22 cellular contexts compared by ENCODE assay signal in genomic region chr5:139695183-139695573, GRCh38.
"Had no signal": no experiment of that assay in that cellular context is flagged by ENCODE, and none has a peak within 500 bp of the region (broad histone marks: within the 10 kb centered on the region; RNA-seq: fewer than 3 reads in every experiment).

No MANE protein-coding gene starts in this region.

- H3K4me3 Mint-ChIP-seq: activated T-cell treated with anti-CD3 and anti-CD28 coated beads, Interleukin-2, amount 50 U/mL, for 24 hours; stimulated activated memory B cell treated with anti-CD40 and anti-IgM and Interleukin-4, amounts not matched to agents 10 μg/mL and 1 μg/mL and 100 μg/mL, for 72 hours; stimulated activated naive CD8-positive, alpha-beta T cell treated with anti-CD3 and anti-CD28 coated beads, Interleukin-15, amount 100 ng/mL, for 72 hours; T-helper 2 cell treated with Interferon-gamma antibody and Interleukin-4, amounts not matched to agents 5 μg/mL and 100 μg/mL, for 36 hours had no signal

- H3K36me3 Mint-ChIP-seq: stimulated activated memory B cell treated with anti-CD40 and anti-IgM and Interleukin-4, amounts not matched to agents 10 μg/mL and 1 μg/mL and 100 μg/mL, for 72 hours had no signal

- H3K27ac Mint-ChIP-seq: activated T-cell treated with anti-CD3 and anti-CD28 coated beads, Interleukin-2, amount 50 U/mL, for 24 hours; naive thymus-derived CD4-positive, alpha-beta T cell; T-helper 2 cell treated with Interferon-gamma antibody and Interleukin-4, amounts not matched to agents 5 μg/mL and 100 μg/mL, for 36 hours had no signal

- DNase-seq: activated CD4-positive, alpha-beta T cell treated with anti-CD3 and anti-CD28 coated beads for 48 hours; activated CD4-positive, alpha-beta T cell treated with anti-CD3 and anti-CD28 coated beads, Interleukin-2, amount 50 U/mL, for 48 hours; activated CD8-positive, alpha-beta memory T cell treated with anti-CD3 and anti-CD28 coated beads for 24 hours; activated gamma-delta T cell treated with Interleukin-2 at 50 U/mL for 16 hours; activated naive CD4-positive, alpha-beta T cell treated with anti-CD3 and anti-CD28 coated beads, Interleukin-2, amount 50 U/mL, for 16 hours; activated T-cell treated with anti-CD3 and anti-CD28 coated beads, Interleukin-2, amount 50 U/mL, for 24 hours; amniotic stem cell; central memory CD4-positive, alpha-beta T cell; dermis blood vessel endothelial cell; effector CD8-positive, alpha-beta T cell; left ventricle myocardium inferior; naive thymus-derived CD4-positive, alpha-beta T cell; ovary; stimulated activated CD4-positive, alpha-beta T cell treated with anti-CD3 and anti-CD28 coated beads, Interleukin-4, amount 100 ng/mL, for 24 hours; stimulated activated naive CD8-positive, alpha-beta T cell treated with anti-CD3 and anti-CD28 coated beads, Interleukin-15, amount 100 ng/mL, for 72 hours; substantia nigra; T-helper 1 cell; upper lobe of left lung had no signal

- H3K27ac ChIP-seq: breast epithelium, left ventricle myocardium inferior, ovary, upper lobe of left lung had no signal

- H3K9me3 Mint-ChIP-seq: activated T-cell treated with anti-CD3 and anti-CD28 coated beads, Interleukin-2, amount 50 U/mL, for 24 hours; stimulated activated memory B cell treated with anti-CD40 and anti-IgM and Interleukin-4, amounts not matched to agents 10 μg/mL and 1 μg/mL and 100 μg/mL, for 72 hours; stimulated activated naive CD8-positive, alpha-beta T cell treated with anti-CD3 and anti-CD28 coated beads, Interleukin-15, amount 100 ng/mL, for 72 hours; T-helper 2 cell treated with Interferon-gamma antibody and Interleukin-4, amounts not matched to agents 5 μg/mL and 100 μg/mL, for 36 hours had no signal

- ATAC-seq: naive thymus-derived CD4-positive, alpha-beta T cell; sciatic nerve; stimulated activated memory B cell treated with anti-CD40 and anti-IgM and Interleukin-4, amounts not matched to agents 10 μg/mL and 1 μg/mL and 100 μg/mL, for 72 hours; stimulated activated naive CD8-positive, alpha-beta T cell treated with anti-CD3 and anti-CD28 coated beads, Interleukin-15, amount 100 ng/mL, for 72 hours had no signal
